In the genomic region with DNA sequence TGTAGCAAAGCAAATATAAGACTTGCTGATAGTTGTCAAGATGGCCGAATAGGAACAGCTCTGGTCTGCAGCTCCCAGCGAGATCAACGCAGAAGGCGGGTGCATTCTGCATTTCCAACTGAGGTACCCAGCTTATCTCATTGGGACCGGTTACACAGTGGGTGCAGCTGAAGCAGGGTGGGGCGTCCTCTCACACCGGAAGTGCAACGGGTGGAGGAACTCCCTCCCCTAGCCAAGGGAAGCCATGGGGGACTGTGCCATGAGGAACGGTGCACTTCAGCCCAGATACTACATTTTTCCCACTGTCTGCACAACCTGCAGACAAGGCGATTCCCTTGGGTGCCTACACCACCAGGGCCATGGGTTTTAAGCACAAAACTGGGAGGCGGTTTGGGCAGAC, we compare ENCODE assay signal across 33 cellular contexts.
"Had no signal": no experiment of that assay in that cellular context is flagged by ENCODE, and none has a peak within 500 bp of the region (broad histone marks: within the 10 kb centered on the region; RNA-seq: fewer than 3 reads in every experiment).

No MANE protein-coding gene starts in this region.

- H3K9me3 ChIP-seq: adrenal gland, body of pancreas, gastrocnemius medialis, heart left ventricle had no signal

- H3K9me3 Mint-ChIP-seq: activated CD4-positive, alpha-beta memory T cell treated with anti-CD3 and anti-CD28 coated beads for 36 hours; activated naive CD4-positive, alpha-beta T cell treated with anti-CD3 and anti-CD28 coated beads for 36 hours; activated naive CD4-positive, alpha-beta T cell treated with anti-CD3 and anti-CD28 coated beads, Interleukin-2, amount 50 U/mL, for 24 hours; activated naive CD8-positive, alpha-beta T cell treated with anti-CD3 and anti-CD28 coated beads for 36 hours; activated naive CD8-positive, alpha-beta T cell treated with anti-CD3 and anti-CD28 coated beads, Interleukin-2, amount 50 U/mL, for 24 hours; activated T-helper 2 cell treated with anti-CD3 and anti-CD28 coated beads, Interferon-gamma antibody, Interleukin-2, Interleukin-4, amounts not matched to agents 10 μg/mL and 5 μg/mL and 100 μg/mL, durations not matched to agents 14 hours and 24 hours and 36 hours; effector memory CD8-positive, alpha-beta T cell had no signal

- H3K4me1 ChIP-seq: adrenal gland, body of pancreas, gastrocnemius medialis had no signal

- DNase-seq: activated CD4-positive, alpha-beta memory T cell treated with anti-CD3 and anti-CD28 coated beads for 36 hours; activated CD4-positive, alpha-beta T cell treated with anti-CD3 and anti-CD28 coated beads for 36 hours; activated CD4-positive, alpha-beta T cell treated with anti-CD3 and anti-CD28 coated beads, Interleukin-2, amount 10 ng/mL, durations not matched to agents 24 days and 14 days; activated CD4-positive, CD25-positive, alpha-beta regulatory T cell; activated CD4-positive, CD25-positive, alpha-beta regulatory T cell treated with anti-CD3 and anti-CD28 coated beads, Interleukin-2, amount 50 U/mL, for 72 hours; activated CD8-positive, alpha-beta memory T cell treated with anti-CD3 and anti-CD28 coated beads, Interleukin-2, amount 10 ng/mL, durations not matched to agents 7 days and 5 days; activated CD8-positive, alpha-beta memory T cell treated with anti-CD3 and anti-CD28 coated beads, Interleukin-2, amount 50 U/mL, for 4 hours; activated CD8-positive, alpha-beta T cell treated with anti-CD3 and anti-CD28 coated beads, Interleukin-2, amount 10 ng/mL, durations not matched to agents 7 days and 5 days; activated naive CD4-positive, alpha-beta T cell treated with anti-CD3 and anti-CD28 coated beads for 36 hours; activated naive CD8-positive, alpha-beta T cell treated with anti-CD3 and anti-CD28 coated beads for 36 hours; activated naive CD8-positive, alpha-beta T cell treated with anti-CD3 and anti-CD28 coated beads, Interleukin-2, amount 50 U/mL, for 24 hours; activated T-cell treated with anti-CD3 and anti-CD28 coated beads, Interleukin-2, amount 50 U/mL, for 1 hour; activated T-cell treated with anti-CD3 and anti-CD28 coated beads, Interleukin-2, amount 50 U/mL, for 48 hours; adrenal gland; amygdala; aorta; body of pancreas; caudate nucleus; cortex of kidney; dermis blood vessel endothelial cell; effector CD4-positive, alpha-beta T cell; effector memory CD8-positive, alpha-beta T cell; foreskin fibroblast; gastrocnemius medialis; glutamatergic neuron; heart left ventricle; T-helper 2 cell had no signal

- FAIRE-seq: colon, endometrium had no signal

- H3K27me3 Mint-ChIP-seq: activated CD4-positive, alpha-beta memory T cell treated with anti-CD3 and anti-CD28 coated beads for 36 hours; activated CD8-positive, alpha-beta memory T cell treated with anti-CD3 and anti-CD28 coated beads, Interleukin-2, amount 10 ng/mL, durations not matched to agents 7 days and 5 days; effector memory CD8-positive, alpha-beta T cell had no signal

- H3K36me3 Mint-ChIP-seq: activated CD4-positive, alpha-beta memory T cell treated with anti-CD3 and anti-CD28 coated beads for 36 hours; activated naive CD4-positive, alpha-beta T cell treated with anti-CD3 and anti-CD28 coated beads, Interleukin-2, amount 50 U/mL, for 24 hours; activated naive CD8-positive, alpha-beta T cell treated with anti-CD3 and anti-CD28 coated beads for 36 hours had no signal

- ATAC-seq: activated CD4-positive, alpha-beta T cell treated with anti-CD3 and anti-CD28 coated beads for 36 hours; activated CD8-positive, alpha-beta memory T cell treated with anti-CD3 and anti-CD28 coated beads, Interleukin-2, amount 10 ng/mL, durations not matched to agents 7 days and 5 days; activated CD8-positive, alpha-beta T cell treated with anti-CD3 and anti-CD28 coated beads, Interleukin-2, amount 10 ng/mL, durations not matched to agents 7 days and 5 days; activated naive CD8-positive, alpha-beta T cell treated with anti-CD3 and anti-CD28 coated beads, Interleukin-2, amount 50 U/mL, for 24 hours; body of pancreas; effector memory CD8-positive, alpha-beta T cell; esophagus mucosa; gastrocnemius medialis; heart left ventricle had no signal

- H3K27ac ChIP-seq: adrenal gland, body of pancreas, gastrocnemius medialis, heart left ventricle had no signal

- H3K4me3 Mint-ChIP-seq: activated CD4-positive, alpha-beta memory T cell treated with anti-CD3 and anti-CD28 coated beads for 36 hours; activated CD4-positive, alpha-beta T cell treated with anti-CD3 and anti-CD28 coated beads for 36 hours; activated CD4-positive, alpha-beta T cell treated with anti-CD3 and anti-CD28 coated beads, Interleukin-2, amount 10 ng/mL, durations not matched to agents 24 days and 14 days; activated CD8-positive, alpha-beta memory T cell treated with anti-CD3 and anti-CD28 coated beads, Interleukin-2, amount 10 ng/mL, durations not matched to agents 7 days and 5 days; activated CD8-positive, alpha-beta T cell treated with anti-CD3 and anti-CD28 coated beads, Interleukin-2, amount 10 ng/mL, durations not matched to agents 7 days and 5 days; activated naive CD4-positive, alpha-beta T cell treated with anti-CD3 and anti-CD28 coated beads for 36 hours; activated naive CD4-positive, alpha-beta T cell treated with anti-CD3 and anti-CD28 coated beads, Interleukin-2, amount 50 U/mL, for 24 hours; activated naive CD8-positive, alpha-beta T cell treated with anti-CD3 and anti-CD28 coated beads for 36 hours; activated naive CD8-positive, alpha-beta T cell treated with anti-CD3 and anti-CD28 coated beads, Interleukin-2, amount 50 U/mL, for 24 hours; activated T-helper 1 cell treated with anti-CD3 and anti-CD28 coated beads, Interleukin-12 subunit alpha, Interleukin-12 subunit beta, Interleukin-2, Interleukin-4 antibody, amounts not matched to agents 30 ng/mL and 10 ng/mL and 1 ng/mL, durations not matched to agents 14 hours and 24 hours and 36 hours; effector memory CD8-positive, alpha-beta T cell had no signal

- H3K27ac Mint-ChIP-seq: activated CD4-positive, alpha-beta memory T cell treated with anti-CD3 and anti-CD28 coated beads for 36 hours; activated CD4-positive, alpha-beta T cell treated with anti-CD3 and anti-CD28 coated beads for 36 hours; activated CD4-positive, alpha-beta T cell treated with anti-CD3 and anti-CD28 coated beads, Interleukin-2, amount 10 ng/mL, durations not matched to agents 24 days and 14 days; activated CD8-positive, alpha-beta memory T cell treated with anti-CD3 and anti-CD28 coated beads, Interleukin-2, amount 10 ng/mL, durations not matched to agents 7 days and 5 days; activated CD8-positive, alpha-beta T cell treated with anti-CD3 and anti-CD28 coated beads, Interleukin-2, amount 10 ng/mL, durations not matched to agents 7 days and 5 days; activated naive CD4-positive, alpha-beta T cell treated with anti-CD3 and anti-CD28 coated beads for 36 hours; activated naive CD4-positive, alpha-beta T cell treated with anti-CD3 and anti-CD28 coated beads, Interleukin-2, amount 50 U/mL, for 24 hours; activated naive CD8-positive, alpha-beta T cell treated with anti-CD3 and anti-CD28 coated beads for 36 hours; activated naive CD8-positive, alpha-beta T cell treated with anti-CD3 and anti-CD28 coated beads, Interleukin-2, amount 50 U/mL, for 24 hours; activated T-helper 1 cell treated with anti-CD3 and anti-CD28 coated beads, Interleukin-12 subunit alpha, Interleukin-12 subunit beta, Interleukin-2, Interleukin-4 antibody, amounts not matched to agents 30 ng/mL and 10 ng/mL and 1 ng/mL, durations not matched to agents 14 hours and 24 hours and 36 hours; activated T-helper 2 cell treated with anti-CD3 and anti-CD28 coated beads, Interferon-gamma antibody, Interleukin-2, Interleukin-4, amounts not matched to agents 10 μg/mL and 5 μg/mL and 100 μg/mL, durations not matched to agents 14 hours and 24 hours and 36 hours; effector memory CD8-positive, alpha-beta T cell had no signal

- H3K4me3 ChIP-seq: adrenal gland, body of pancreas, gastrocnemius medialis, heart left ventricle had no signal

- H3K27me3 ChIP-seq: adrenal gland, body of pancreas, gastrocnemius medialis, heart left ventricle had no signal

- H3K36me3 ChIP-seq: adrenal gland, gastrocnemius medialis, heart left ventricle had no signal
